In genomic region chr18:1542230-1542774, GRCh38 we compare ENCODE assay signal across 25 cellular contexts.
"Had no signal": no experiment of that assay in that cellular context is flagged by ENCODE, and none has a peak within 500 bp of the region (broad histone marks: within the 10 kb centered on the region; RNA-seq: fewer than 3 reads in every experiment).

No MANE protein-coding gene starts in this region.

- H3K4me2 ChIP-seq: KMS-11, SK-N-SH had no signal

- ATAC-seq: Panc1, PC-3, T-cell had no signal

- H3K27ac ChIP-seq: HL-60, KMS-11, RWPE1 had no signal

- H3K9ac ChIP-seq: KMS-11, SK-N-SH had no signal

- DNase-seq: IMR-90, Kasumi-1, MM.1S, NCI-H1092 treated with DMSO at 0.1 percent for 48 hours, NCI-H1436, NCI-H187, NCI-H2029, NCI-H2081 treated with DMSO at 0.1 percent for 48 hours, NCI-H2171, NCI-H226, NCI-H446, NCI-H510A, NCI-H524 treated with DMSO at 0.1 percent for 48 hours, NCI-H69, NCI-H774, PC-3, SHP77, SK-N-SH, SW 1271, T-cell had no signal

- H3K9me3 ChIP-seq: SK-N-SH had no signal

- FAIRE-seq: HTR-8/SVneo had no signal
